22 cellular contexts compared by ENCODE assay signal in the genomic region with DNA sequence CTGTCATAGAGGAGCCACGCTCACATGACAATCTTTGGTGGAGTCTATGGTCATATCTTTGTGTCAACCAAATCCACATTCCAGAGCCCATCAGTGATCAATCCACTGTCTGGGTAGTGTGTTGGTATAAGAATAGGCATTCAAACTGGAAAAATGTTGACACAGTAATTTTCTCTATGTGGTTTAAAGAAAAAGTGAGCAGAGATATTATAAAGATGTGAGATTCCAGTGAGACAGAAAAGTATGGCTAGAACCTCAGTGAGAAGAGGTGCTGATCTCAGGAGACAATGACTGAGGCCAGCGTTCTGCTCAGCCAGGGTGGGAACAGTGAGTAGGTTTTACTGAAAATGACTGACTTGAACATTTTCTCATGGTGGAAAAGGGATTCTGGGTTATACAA.
A peak's percentile ranks its signal among the peaks of the same experiment; 100 is the strongest.
DNase-seq lines count a peak whose midpoint lies in the region; ATAC-seq and TF ChIP-seq lines count a peak whose summit lies in the region.
"Had no signal": no experiment of that assay in that cellular context is flagged by ENCODE, and none has a peak within 500 bp of the region (broad histone marks: within the 10 kb centered on the region; RNA-seq: fewer than 3 reads in every experiment).

No MANE protein-coding gene starts in this region.

- H3K23ac ChIP-seq in IMR-90 (ENCODE audit: low read depth, low read length): peak overlapping the region; percentile 76; the same call in 1 of the 2 replicates

- intact Hi-C loops in IMR-90 (cut with micrococcal nuclease): loop anchor here (5.0 to 10.0 kb wide), 3 partner anchors 102 to 400 kb away; no protein-coding TSS in a partner anchor
- intact Hi-C loops in heart left ventricle (cut with DNase I): no loop called here

- H4K91ac ChIP-seq in IMR-90 (ENCODE audit: insufficient read depth, low read depth, low read length): peak overlapping the region; percentile 95

- CTCF ChIA-PET in IMR-90 (lab: Yijun Ruan, JAX): no interaction called here

- H3K27ac ChIP-seq in ACC112 (ENCODE audit: low read depth, low read length): peak overlapping the region; percentile 83
- peak overlapping the region; percentile 81 for H3K27ac ChIP-seq in IMR-90 (ENCODE audit: insufficient read depth, low read length)
- H3K27ac ChIP-seq in hepatocyte: peak overlapping the region; percentile 58
- H3K27ac ChIP-seq in foreskin keratinocyte: no peak overlapping the region
- no peak overlapping the region for H3K27ac ChIP-seq in heart left ventricle
- H3K27ac ChIP-seq: RWPE1 had no signal

- H3K79me1 ChIP-seq in IMR-90 (ENCODE audit: low read depth in 1 of 2, low read length in 2 of 2): peaks cover 0 to 15% of the 10 kb centered on the region in 2 experiments; a peak in 2 of 4 replicates

- H3K18ac ChIP-seq in IMR-90 (ENCODE audit: low read depth, low read length): peak overlapping the region; percentile 87; the same call in 1 of the 2 replicates

- TF ChIP-seq RAD21 in IMR-90 (IDR thresholded peaks at IDR 0.05; ENCODE audit: low read length): no peak

- WGBS in IMR-90 (ENCODE audit: extremely low coverage in 2 of 2, insufficient read length in 1 of 2), 2 experiments: no CpG with 5 or more reads among the region's 2 CpGs
- WGBS in hepatocyte (ENCODE audit: low lambda C conversion rate, missing lambda C conversion rate): 98% methylated on average over 2 of the region's 2 CpGs
- 89 to 100% (median 93%) methylated on average over 2 of the region's 2 CpGs for WGBS in heart left ventricle, 4 donors

- TF ChIP-seq CTCF in IMR-90 (conservative IDR thresholded peaks at IDR 0.05; ENCODE audit: low read depth, low read length): no peak
- no peak for TF ChIP-seq CTCF in hepatocyte (IDR thresholded peaks at IDR 0.05; ENCODE audit: poor library complexity)
- no peak for TF ChIP-seq CTCF in osteocyte (IDR thresholded peaks at IDR 0.05)
- TF ChIP-seq CTCF in foreskin keratinocyte (conservative IDR thresholded peaks at IDR 0.05): no peak
- no peak for TF ChIP-seq CTCF in heart left ventricle (IDR thresholded peaks at IDR 0.05)

- H2AK9ac ChIP-seq in IMR-90 (replicated peaks; ENCODE audit: low read depth, low read length, poor library complexity): no peak overlapping the region

- H3K4me1 ChIP-seq in ACC112 (ENCODE audit: control insufficient read depth, insufficient read depth, low read length, unreplicated experiment) (peaks cover 46% of the 10 kb centered on the region), IMR-90 (ENCODE audit: control insufficient read depth, insufficient read depth, low read length) (peaks cover 23% of the 10 kb centered on the region; the same call in 1 of the 2 replicates), hepatocyte (ENCODE audit: insufficient read depth) (peaks cover 21% of the 10 kb centered on the region), foreskin keratinocyte (peaks cover 22% of the 10 kb centered on the region), heart left ventricle (peaks cover 0 to 10% (median 0%) of the 10 kb centered on the region in 12 donors)

- peaks cover 44% of the 10 kb centered on the region for H3K4me1 Mint-ChIP-seq in osteocyte (ENCODE audit: unreplicated experiment)
- H3K4me1 Mint-ChIP-seq: CD4-positive, CD25-positive, alpha-beta regulatory T cell had no signal

- H2AFZ ChIP-seq in ACC112 (ENCODE audit: low read length, unreplicated experiment) (peak overlapping the region; percentile 61), IMR-90 (replicated peaks; ENCODE audit: low read length, poor library complexity) (no peak overlapping the region), hepatocyte (no peak overlapping the region)

- POLR2A ChIA-PET in IMR-90 (lab: Charles Lee; ENCODE audit: unreplicated experiment): no interaction called here

- peak overlapping the region; percentile 87 for H3K4ac ChIP-seq in IMR-90 (ENCODE audit: low read depth, low read length)

- H3K9me3 ChIP-seq in IMR-90 (ENCODE audit: control insufficient read depth, insufficient read depth, low read length) (no peaks in the 10 kb centered on the region), hepatocyte (ENCODE audit: low read depth) (no peaks in the 10 kb centered on the region), heart left ventricle (peaks cover 0 to 31% (median 10%) of the 10 kb centered on the region in 12 donors)

- peak overlapping the region; percentile 90 for H2BK5ac ChIP-seq in IMR-90 (ENCODE audit: low read depth, low read length, poor library complexity, severe bottlenecking)

- TF ChIP-seq POLR2A in IMR-90 (IDR thresholded peaks at IDR 0.05; ENCODE audit: low read depth, low read length) (no peak), heart left ventricle (IDR thresholded peaks at IDR 0.05) (no peak)

- no peak overlapping the region for H3K4me2 ChIP-seq in IMR-90 (ENCODE audit: low read depth, low read length)
- no peak overlapping the region for H3K4me2 ChIP-seq in hepatocyte

- peak overlapping the region; percentile 93 for H2BK120ac ChIP-seq in IMR-90 (ENCODE audit: low read depth, low read length)

- peak overlapping the region; percentile 31 for H3K27ac Mint-ChIP-seq in osteocyte (ENCODE audit: unreplicated experiment)
- H3K27ac Mint-ChIP-seq: CD4-positive, CD25-positive, alpha-beta regulatory T cell had no signal

- no TSS peak for BruUV-seq in IMR-90 (replicated peaks; lab: Mats Ljungman, UMichigan)

- H3K79me2 ChIP-seq in ACC112 (ENCODE audit: control insufficient read depth, insufficient read depth, low read length, unreplicated experiment) (no peaks in the 10 kb centered on the region), hepatocyte (no peaks in the 10 kb centered on the region)

- peak overlapping the region; percentile 73 for H3K14ac ChIP-seq in IMR-90 (replicated peaks; ENCODE audit: low read depth, low read length)

- H3K4me3 Mint-ChIP-seq in osteocyte (ENCODE audit: unreplicated experiment): no peak overlapping the region
- H3K4me3 Mint-ChIP-seq: CD4-positive, CD25-positive, alpha-beta regulatory T cell had no signal

- no peaks in the 10 kb centered on the region for H3K36me3 Mint-ChIP-seq in osteocyte (ENCODE audit: unreplicated experiment)
- H3K36me3 Mint-ChIP-seq: CD4-positive, CD25-positive, alpha-beta regulatory T cell had no signal

- peaks cover 12% of the 10 kb centered on the region for H3K9me3 Mint-ChIP-seq in osteocyte (ENCODE audit: unreplicated experiment)

- H4K5ac ChIP-seq in IMR-90 (ENCODE audit: low read depth, low read length): peak overlapping the region; percentile 77; the same call in 1 of the 2 replicates

- H3K36me3 ChIP-seq in ACC112 (ENCODE audit: insufficient read depth, low read length): 0 out of 2 replicates have a peak, but pooled peaks cover 3% of the 10 kb centered on the region
- H3K36me3 ChIP-seq in IMR-90 (ENCODE audit: control insufficient read depth, insufficient read depth, low read length): no peaks in the 10 kb centered on the region
- no peaks in the 10 kb centered on the region for H3K36me3 ChIP-seq in hepatocyte (replicated peaks; ENCODE audit: insufficient read depth, low read depth)
- no peaks in the 10 kb centered on the region for H3K36me3 ChIP-seq in heart left ventricle

- H2BK15ac ChIP-seq in IMR-90 (ENCODE audit: low read depth, low read length): peak overlapping the region; percentile 87

- in situ Hi-C loops in IMR-90 (cut with MboI; ENCODE audit: low sequenced_read_pairs): no loop called here

- H4K20me1 ChIP-seq in IMR-90 (ENCODE audit: insufficient read depth, low read length): no peaks in the 10 kb centered on the region
- H4K20me1 ChIP-seq in hepatocyte (ENCODE audit: insufficient read depth, poor library complexity, severe bottlenecking): no peaks in the 10 kb centered on the region

- peak overlapping the region; percentile 80 to 81 for H4K8ac ChIP-seq in IMR-90 (ENCODE audit: low read depth in 2 of 2, low read length in 2 of 2)

- H3K27me3 ChIP-seq in ACC112 (ENCODE audit: insufficient read depth, low read length) (no peaks in the 10 kb centered on the region), IMR-90 (ENCODE audit: control insufficient read depth, insufficient read depth, low read length) (no peaks in the 10 kb centered on the region), hepatocyte (no peaks in the 10 kb centered on the region), foreskin keratinocyte (no peaks in the 10 kb centered on the region), heart left ventricle (no peaks in the 10 kb centered on the region)

- no peak overlapping the region; the same call in 1 of the 2 replicates for H3K9ac ChIP-seq in IMR-90 (ENCODE audit: low read depth, low read length)

- peak overlapping the region; percentile 91 for H2BK20ac ChIP-seq in IMR-90 (ENCODE audit: low read depth, low read length)

- peak overlapping the region; percentile 42; the same call in 1 of the 2 replicates for H3K56ac ChIP-seq in IMR-90 (ENCODE audit: extremely low read depth, insufficient read depth, low read length)

- H3K27me3 Mint-ChIP-seq in osteocyte (ENCODE audit: unreplicated experiment): no peaks in the 10 kb centered on the region
- H3K27me3 Mint-ChIP-seq: CD4-positive, CD25-positive, alpha-beta regulatory T cell had no signal

- H3K4me3 ChIP-seq in ACC112 (ENCODE audit: low read depth, low read length) (no peak overlapping the region), IMR-90 (ENCODE audit: insufficient read depth, low read depth, low read length) (no peak overlapping the region), hepatocyte (no peak overlapping the region), heart left ventricle (no peak overlapping the region)
- H3K4me3 ChIP-seq: K562, PC-9 had no signal

- DNase-seq in IMR-90: no peak
- no peak for DNase-seq in hepatocyte (ENCODE audit: low spot score)
- DNase-seq in osteocyte (ENCODE audit: extremely low spot score, unreplicated experiment): no peak
- no peak for DNase-seq in foreskin keratinocyte
- DNase-seq in activated CD4-positive, alpha-beta T cell treated with anti-CD3 and anti-CD28 coated beads, Interleukin-2, amount 50 U/mL, for 48 hours: no peak
- no peak for DNase-seq in NCI-H2029 treated with DMSO at 0.1 percent for 48 hours (lab: John Stamatoyannopoulos, UW)
- DNase-seq in heart left ventricle: no peak
- DNase-seq: CD4-positive, CD25-positive, alpha-beta regulatory T cell; EL; GF-D8; MM.1S; NCI-H1092; NCI-H1436 treated with DMSO at 0.1 percent for 48 hours; NCI-H1930; NCI-H2227 treated with DMSO at 0.1 percent for 48 hours; NCI-H510A treated with DMSO at 0.1 percent for 48 hours; NCI-H748 treated with DMSO at 0.1 percent for 48 hours; PC-9; SIG-M5 had no signal

- H3K9me1 ChIP-seq in IMR-90 (ENCODE audit: insufficient read depth, low read length): peaks cover 11% of the 10 kb centered on the region; the same call in 1 of the 2 replicates

- dilution Hi-C loops in IMR-90 (cut with HindIII; ENCODE audit: low sequenced_read_pairs, unreplicated experiment): no loop called here

- peak overlapping the region; percentile 95 for H2AK5ac ChIP-seq in IMR-90 (ENCODE audit: low read depth, low read length)

- H3K9me2 ChIP-seq in hepatocyte (replicated peaks; ENCODE audit: insufficient read depth): no peaks in the 10 kb centered on the region

- ATAC-seq in IMR-90 (ENCODE audit: low read depth) (no peak), foreskin keratinocyte (no peak), heart left ventricle (no peak)
- ATAC-seq: K562 had no signal

TF ChIP-seq in IMR-90, 13 proteins besides CTCF, POLR2A, EP300 and RAD21 (continues in another document):
- no peak for TF ChIP-seq RFX5 (IDR thresholded peaks at IDR 0.05; ENCODE audit: low read depth, low read length)
- TF ChIP-seq SMC3 (IDR thresholded peaks at IDR 0.05; ENCODE audit: low read depth, low read length): no peak
- TF ChIP-seq NFE2L2 (IDR thresholded peaks at IDR 0.05; ENCODE audit: low read depth, low read length): no peak
- no peak for TF ChIP-seq CHD1 (IDR thresholded peaks at IDR 0.05; ENCODE audit: low read depth, low read length)

Comparison
In these comparisons a context has a peak if more than half of its experiments do, and no peak if none do; other contexts are left out.
1. H3K27ac ChIP-seq: peak in ACC112 (single experiment), IMR-90 (single experiment) and hepatocyte (single experiment); none in foreskin keratinocyte (single experiment) and heart left ventricle (0 of 12).